Comparison of ENCODE assay signal across 8 cellular contexts in genomic region chr1:40668769-40669525, GRCh38. TPM values are rescaled to one million over a fixed set of nuclear protein-coding genes. Genes with fewer than 3 reads are reported as not detected.
A peak's percentile ranks its signal among the peaks of the same experiment; 100 is the strongest.
DNase-seq lines count a peak whose midpoint lies in the region; ATAC-seq and FAIRE-seq lines count a peak whose summit lies in the region.

No MANE protein-coding gene starts in this region.

- H3K36me3 Mint-ChIP-seq in activated naive CD4-positive, alpha-beta T cell treated with anti-CD3 and anti-CD28 coated beads, Interleukin-2, amount 50 U/mL, for 72 hours, result no peaks in the 10 kb centered on the region

- peaks cover 1% of the 10 kb centered on the region; the same call in 1 of the 2 replicates for H3K27me3 ChIP-seq in H7 (ENCODE audit: control insufficient read depth, insufficient read depth, low read length)

- H3K27ac Mint-ChIP-seq in activated naive CD4-positive, alpha-beta T cell treated with anti-CD3 and anti-CD28 coated beads, Interleukin-2, amount 50 U/mL, for 72 hours, result peak overlapping the region in 1 of 2 donors; percentile 73

- H3K9me3 Mint-ChIP-seq in activated naive CD4-positive, alpha-beta T cell treated with anti-CD3 and anti-CD28 coated beads, Interleukin-2, amount 50 U/mL, for 72 hours, result no peaks in the 10 kb centered on the region

- peak; percentile 17 for FAIRE-seq in urothelium cell line (lab: Jason Lieb, UNC)

- peak; percentile 51 for DNase-seq in DMS79 (lab: John Stamatoyannopoulos, UW)
- DNase-seq in H7, result peak; percentile 89
- DNase-seq in NCI-H1048 (lab: John Stamatoyannopoulos, UW), result peak; percentile 62
- DNase-seq in SKM-1 treated with dmso at 0.1 percent for 144 hours (lab: John Stamatoyannopoulos, UW; ENCODE audit: unreplicated experiment), result peak; percentile 73
- DNase-seq in activated naive CD4-positive, alpha-beta T cell treated with anti-CD3 and anti-CD28 coated beads, Interleukin-2, amount 50 U/mL, for 72 hours (ENCODE audit: low spot score in 2 of 2), result peak; percentile 84 to 86
- DNase-seq in Right ventricle myocardium inferior (ENCODE audit: missing footprints), result peak; percentile 89
- DNase-seq in posterior vena cava (ENCODE audit: low spot score), result peak; percentile 94
- DNase-seq in urothelium cell line (ENCODE audit: low spot score), result peak; percentile 90

- peak; percentile 54 to 78 for ATAC-seq in activated naive CD4-positive, alpha-beta T cell treated with anti-CD3 and anti-CD28 coated beads, Interleukin-2, amount 50 U/mL, for 72 hours
- peak; percentile 64 for ATAC-seq in Right ventricle myocardium inferior

- H3K4me3 ChIP-seq in H7 (ENCODE audit: insufficient read depth, low read depth, low read length), result no peak overlapping the region

- H3K36me3 ChIP-seq in H7 (replicated peaks; ENCODE audit: control insufficient read depth, insufficient read depth, low read length), result no peaks in the 10 kb centered on the region

- intact Hi-C loops in Right ventricle myocardium inferior (cut with DNase I) (loop anchor here (2.0 to 5.0 kb wide), 2 partner anchors 44 to 57 kb away; no protein-coding TSS in a partner anchor), posterior vena cava (cut with DNase I) (no loop called here)

RNA-seq across cellular contexts. Expression of gene RIMS3, which starts 3.5 kb away (rescaled TPM):
- total RNA-seq in H7 (2014; rRNA removed; shearing (Covaris generic)), result 20.0 and 20.7 TPM in 2 replicates
- total RNA-seq in activated naive CD4-positive, alpha-beta T cell treated with anti-CD3 and anti-CD28 coated beads, Interleukin-2, amount 50 U/mL, for 72 hours, result 1 to 10 TPM; 6.9 to 8.3 TPM
- 1.6 TPM for total RNA-seq in Right ventricle myocardium inferior
- 10 to 100 TPM in 1 of 2 donors, 1 to 10 TPM in 1; 8.2 to 11.2 TPM for total RNA-seq in posterior vena cava

RNA-seq across cellular contexts. Expression of gene NFYC, which starts 22.6 kb away (rescaled TPM):
- 43.3 and 51.0 TPM in 2 replicates for total RNA-seq in H7 (2014; rRNA removed; shearing (Covaris generic))
- total RNA-seq in activated naive CD4-positive, alpha-beta T cell treated with anti-CD3 and anti-CD28 coated beads, Interleukin-2, amount 50 U/mL, for 72 hours, result 10 to 100 TPM; 58.9 to 62.5 TPM
- 62.3 TPM for total RNA-seq in Right ventricle myocardium inferior
- total RNA-seq in posterior vena cava, result 10 to 100 TPM; 33.5 to 44.8 TPM
